Comparison of ENCODE assay signal across 1 cellular context in the genomic region with DNA sequence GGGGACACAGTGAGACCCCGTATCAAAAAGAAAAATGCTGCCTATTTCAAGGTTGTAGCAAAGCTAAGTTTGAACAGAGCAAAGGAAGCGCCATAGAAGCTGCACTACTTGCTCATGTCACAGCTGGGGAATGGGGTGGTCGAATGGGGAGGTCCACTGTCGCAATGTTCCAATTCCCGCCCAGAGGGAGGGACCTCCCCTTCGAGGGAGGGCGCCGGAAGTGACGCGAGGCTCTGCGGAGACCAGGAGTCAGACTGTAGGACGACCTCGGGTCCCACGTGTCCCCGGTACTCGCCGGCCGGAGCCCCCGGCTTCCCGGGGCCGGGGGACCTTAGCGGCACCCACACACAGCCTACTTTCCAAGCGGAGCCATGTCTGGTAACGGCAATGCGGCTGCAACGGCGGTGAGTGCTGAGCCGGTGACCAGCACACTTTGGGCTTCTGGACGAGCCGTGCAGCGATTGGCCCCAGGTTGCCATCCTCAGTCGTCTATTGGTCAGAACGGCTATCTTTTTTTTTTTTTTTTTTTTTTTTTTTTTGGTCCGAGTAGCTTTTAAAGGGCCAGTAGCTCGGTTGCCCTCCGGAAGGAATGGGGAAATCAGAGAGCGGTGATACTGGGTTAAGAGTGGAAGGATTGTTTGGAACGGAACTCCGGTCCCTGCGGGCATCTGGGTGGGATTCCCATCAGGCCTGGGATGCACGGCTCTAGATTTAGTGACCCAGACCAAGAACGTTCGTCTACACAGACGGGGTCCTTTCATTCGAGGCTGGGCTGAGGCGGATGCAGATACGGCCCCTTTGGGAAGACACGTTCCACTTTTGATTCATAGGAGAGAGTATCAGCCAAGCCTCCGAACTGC.
TF ChIP-seq lines count a peak whose summit lies in the region.

TSS of gene HMBS (plus strand) at position 219 of the 860 bp plus-strand sequence. CDS start at position 372, 153 bp downstream.

TF ChIP-seq in HEK293, 187 proteins besides CTCF, POLR2A, EP300 and RAD21 (continued from another document):
- TF ChIP-seq, protein P1, sequence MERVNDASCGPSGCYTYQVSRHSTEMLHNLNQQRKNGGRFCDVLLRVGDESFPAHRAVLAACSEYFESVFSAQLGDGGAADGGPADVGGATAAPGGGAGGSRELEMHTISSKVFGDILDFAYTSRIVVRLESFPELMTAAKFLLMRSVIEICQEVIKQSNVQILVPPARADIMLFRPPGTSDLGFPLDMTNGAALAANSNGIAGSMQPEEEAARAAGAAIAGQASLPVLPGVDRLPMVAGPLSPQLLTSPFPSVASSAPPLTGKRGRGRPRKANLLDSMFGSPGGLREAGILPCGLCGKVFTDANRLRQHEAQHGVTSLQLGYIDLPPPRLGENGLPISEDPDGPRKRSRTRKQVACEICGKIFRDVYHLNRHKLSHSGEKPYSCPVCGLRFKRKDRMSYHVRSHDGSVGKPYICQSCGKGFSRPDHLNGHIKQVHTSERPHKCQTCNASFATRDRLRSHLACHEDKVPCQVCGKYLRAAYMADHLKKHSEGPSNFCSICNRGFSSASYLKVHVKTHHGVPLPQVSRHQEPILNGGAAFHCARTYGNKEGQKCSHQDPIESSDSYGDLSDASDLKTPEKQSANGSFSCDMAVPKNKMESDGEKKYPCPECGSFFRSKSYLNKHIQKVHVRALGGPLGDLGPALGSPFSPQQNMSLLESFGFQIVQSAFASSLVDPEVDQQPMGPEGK (tag by site-specific recombination; IDR thresholded peaks at IDR 0.05), result peak; percentile 72
- no peak for TF ChIP-seq ZNF23 (tag by site-specific recombination; IDR thresholded peaks at IDR 0.05; ENCODE audit: borderline replicate concordance)
- no peak for TF ChIP-seq REPIN1 (tag by site-specific recombination; IDR thresholded peaks at IDR 0.05; ENCODE audit: low read depth)
- TF ChIP-seq ZNF585B (tag by site-specific recombination; IDR thresholded peaks at IDR 0.05), result no peak
- no peak for TF ChIP-seq ZNF473 (tag by site-specific recombination; IDR thresholded peaks at IDR 0.05)
- TF ChIP-seq, protein P2, sequence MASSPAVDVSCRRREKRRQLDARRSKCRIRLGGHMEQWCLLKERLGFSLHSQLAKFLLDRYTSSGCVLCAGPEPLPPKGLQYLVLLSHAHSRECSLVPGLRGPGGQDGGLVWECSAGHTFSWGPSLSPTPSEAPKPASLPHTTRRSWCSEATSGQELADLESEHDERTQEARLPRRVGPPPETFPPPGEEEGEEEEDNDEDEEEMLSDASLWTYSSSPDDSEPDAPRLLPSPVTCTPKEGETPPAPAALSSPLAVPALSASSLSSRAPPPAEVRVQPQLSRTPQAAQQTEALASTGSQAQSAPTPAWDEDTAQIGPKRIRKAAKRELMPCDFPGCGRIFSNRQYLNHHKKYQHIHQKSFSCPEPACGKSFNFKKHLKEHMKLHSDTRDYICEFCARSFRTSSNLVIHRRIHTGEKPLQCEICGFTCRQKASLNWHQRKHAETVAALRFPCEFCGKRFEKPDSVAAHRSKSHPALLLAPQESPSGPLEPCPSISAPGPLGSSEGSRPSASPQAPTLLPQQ (tag by site-specific recombination; IDR thresholded peaks at IDR 0.05), result 0 out of 2 replicates have a peak, but pooled peaks have one; percentile 17
- no peak for TF ChIP-seq EGR2 (tag by site-specific recombination; IDR thresholded peaks at IDR 0.05; ENCODE audit: low read depth)
